13 cellular contexts compared by ENCODE assay signal in the genomic region with DNA sequence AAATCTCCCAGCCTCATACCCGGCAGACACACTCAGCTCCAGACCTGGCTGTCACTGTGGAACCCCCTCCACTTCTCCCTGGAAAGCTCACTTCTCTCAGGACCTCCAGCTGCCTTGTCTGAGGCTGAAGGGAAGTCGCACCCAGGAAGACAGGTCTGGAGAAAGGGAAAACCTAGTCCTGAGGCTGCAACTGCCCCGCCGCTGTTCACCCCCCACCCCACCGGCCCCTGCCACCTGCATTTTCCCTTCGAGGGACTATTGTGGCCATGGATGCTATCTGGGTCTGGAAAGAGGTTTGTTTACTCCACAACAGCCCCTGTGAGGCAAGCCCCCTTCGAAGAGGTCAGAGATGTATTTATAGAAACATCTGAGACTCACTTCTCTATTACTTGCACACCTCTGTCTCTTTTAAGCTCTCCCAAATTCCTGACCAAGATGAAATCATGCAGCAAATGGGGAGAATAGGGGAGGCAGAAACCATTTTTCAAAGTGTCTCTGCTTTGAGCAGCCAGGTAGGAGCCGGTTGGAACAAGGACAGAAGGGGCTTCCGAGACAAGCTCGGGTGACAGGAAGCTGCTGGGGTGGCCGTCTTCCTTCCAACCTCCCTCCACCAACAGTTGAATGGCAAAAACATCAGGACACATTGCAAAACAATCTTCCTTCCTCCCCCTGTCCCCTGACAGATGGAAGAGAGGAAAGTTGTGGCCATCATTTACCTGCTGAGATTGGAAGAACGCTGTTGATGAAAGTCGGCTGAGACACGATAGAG. TPM values are rescaled to one million over a fixed set of nuclear protein-coding genes. Genes with fewer than 3 reads are reported as not detected.
DNase-seq lines count a peak whose midpoint lies in the region; ATAC-seq and TF ChIP-seq lines count a peak whose summit lies in the region.
"Had no signal": no experiment of that assay in that cellular context is flagged by ENCODE, and none has a peak within 500 bp of the region (broad histone marks: within the 10 kb centered on the region; RNA-seq: fewer than 3 reads in every experiment).

No MANE protein-coding gene starts in this region.

- ATAC-seq in activated T-helper 17 cell treated with anti-CD3 and anti-CD28 coated beads, Interleukin-2, amount 50 U/mL, for 72 hours (replicated peaks) = no peak
- ATAC-seq in HG03045 (IDR thresholded peaks at IDR 0.05; ENCODE audit: unreplicated experiment) (no peak), HG03442 (IDR thresholded peaks at IDR 0.05; ENCODE audit: unreplicated experiment) (no peak)

- H3K27me3 Mint-ChIP-seq in CD14-positive monocyte (ENCODE audit: low read depth in 3 of 3) = peaks cover 0 to 4% (median 0%) of the 10 kb centered on the region in 3 donors
- H3K27me3 Mint-ChIP-seq in activated T-helper 17 cell treated with anti-CD3 and anti-CD28 coated beads, Interleukin-2, amount 50 U/mL, for 72 hours = no peaks in the 10 kb centered on the region
- H3K27me3 Mint-ChIP-seq in mesothelial cell of epicardium (ENCODE audit: low read depth) = no peaks in the 10 kb centered on the region

- H3K27ac Mint-ChIP-seq in CD14-positive monocyte = peak overlapping the region; percentile 3 to 89 (median 72)
- H3K27ac Mint-ChIP-seq in activated T-helper 17 cell treated with anti-CD3 and anti-CD28 coated beads, Interleukin-2, amount 50 U/mL, for 72 hours = peak overlapping the region; percentile 37
- peak overlapping the region; percentile 3 for H3K27ac Mint-ChIP-seq in mesothelial cell of epicardium

- H3K36me3 ChIP-seq in ES-I3 (ENCODE audit: insufficient read depth, low read length) = no peaks in the 10 kb centered on the region
- H3K36me3 ChIP-seq: SJCRH30, thyroid gland had no signal

- peaks cover 0 to 2% (median 0%) of the 10 kb centered on the region in 7 donors for H3K9me3 Mint-ChIP-seq in CD14-positive monocyte
- H3K9me3 Mint-ChIP-seq in activated T-helper 17 cell treated with anti-CD3 and anti-CD28 coated beads, Interleukin-2, amount 50 U/mL, for 72 hours = no peaks in the 10 kb centered on the region
- no peaks in the 10 kb centered on the region for H3K9me3 Mint-ChIP-seq in mesothelial cell of epicardium

- H3K9me3 ChIP-seq in ES-I3 (ENCODE audit: control insufficient read depth, insufficient read depth, low read length) = no peaks in the 10 kb centered on the region
- H3K9me3 ChIP-seq: SJCRH30, thyroid gland had no signal

- H3K9ac ChIP-seq in ES-I3 (ENCODE audit: low read depth, low read length) = peak overlapping the region; percentile 16; the same call in 1 of the 2 replicates

- peaks cover 13% of the 10 kb centered on the region; the same call in 1 of the 2 replicates for H3K4me1 ChIP-seq in ES-I3 (ENCODE audit: insufficient read depth, low read length)
- H3K4me1 ChIP-seq: SJCRH30, thyroid gland had no signal

- H3K4me1 Mint-ChIP-seq in CD14-positive monocyte (peaks cover 61% of the 10 kb centered on the region), mesothelial cell of epicardium (peaks cover 19% of the 10 kb centered on the region)
- peaks cover 16% of the 10 kb centered on the region for H3K4me1 Mint-ChIP-seq in activated T-helper 17 cell treated with anti-CD3 and anti-CD28 coated beads, Interleukin-2, amount 50 U/mL, for 72 hours

- peak overlapping the region; percentile 62 to 92 for H3K4me3 Mint-ChIP-seq in CD14-positive monocyte
- H3K4me3 Mint-ChIP-seq in activated T-helper 17 cell treated with anti-CD3 and anti-CD28 coated beads, Interleukin-2, amount 50 U/mL, for 72 hours = peak overlapping the region; percentile 52
- peak overlapping the region; percentile 3 for H3K4me3 Mint-ChIP-seq in mesothelial cell of epicardium

- TF ChIP-seq CTCF in CD14-positive monocyte (IDR thresholded peaks at IDR 0.05) (no peak), mesothelial cell of epicardium (IDR thresholded peaks at IDR 0.05; ENCODE audit: unreplicated experiment) (no peak)

- DNase-seq in CD14-positive monocyte (ENCODE audit: low spot score) = no peak
- no peak for DNase-seq in mesothelial cell of epicardium (ENCODE audit: low spot score in 2 of 2, unreplicated experiment in 2 of 2)
- DNase-seq in midbrain (lab: John Stamatoyannopoulos, UW) = no peak
- no peak for DNase-seq in kidney tubule cell (ENCODE audit: low spot score)
- DNase-seq: NCI-H1694 treated with DMSO at 0.1 percent for 48 hours, NCI-H748 treated with DMSO at 0.1 percent for 48 hours, SJCRH30, thyroid gland had no signal

- H3K36me3 Mint-ChIP-seq in CD14-positive monocyte = peaks cover 0 to 3% of the 10 kb centered on the region in 2 donors
- H3K36me3 Mint-ChIP-seq in activated T-helper 17 cell treated with anti-CD3 and anti-CD28 coated beads, Interleukin-2, amount 50 U/mL, for 72 hours (ENCODE audit: low read depth) = no peaks in the 10 kb centered on the region
- peaks cover 3% of the 10 kb centered on the region for H3K36me3 Mint-ChIP-seq in mesothelial cell of epicardium

- intact Hi-C loops in CD14-positive monocyte (cut with micrococcal nuclease) = no loop called here

RNA-seq across cellular contexts. Expression of a gene that starts 0.5 kb away (rescaled TPM):
- polyA plus RNA-seq in CD14-positive monocyte = under 1 TPM; 0.23 to 0.73 TPM
- total RNA-seq in activated T-helper 17 cell treated with anti-CD3 and anti-CD28 coated beads, Interleukin-2, amount 50 U/mL, for 72 hours = 1 to 10 TPM; 2.7 to 6.1 TPM
- total RNA-seq in mesothelial cell of epicardium = 9.1 to 10.0 TPM (median 10.0 TPM) in 3 replicates
- total RNA-seq: HT-29 had no signal

Comparison
In these comparisons a context has a peak if more than half of its experiments do, and no peak if none do; other contexts are left out.
1. H3K27ac Mint-ChIP-seq: peak in every context shown above with its lines; median percentile 72 in CD14-positive monocyte; 37 in activated T-helper 17 cell treated with anti-CD3 and anti-CD28 coated beads, Interleukin-2, amount 50 U/mL, for 72 hours; 3 in mesothelial cell of epicardium.
2. H3K4me3 Mint-ChIP-seq: peak in every context shown above with its lines; median percentile 77 in CD14-positive monocyte; 52 in activated T-helper 17 cell treated with anti-CD3 and anti-CD28 coated beads, Interleukin-2, amount 50 U/mL, for 72 hours; 3 in mesothelial cell of epicardium.